Comparison of ENCODE assay signal across 10 cellular contexts in genomic region chr4:7193040-7193958, GRCh38. TPM values are rescaled to one million over a fixed set of nuclear protein-coding genes. Genes with fewer than 3 reads are reported as not detected.
DNase-seq lines count a peak whose midpoint lies in the region; ATAC-seq, FAIRE-seq and TF ChIP-seq lines count a peak whose summit lies in the region.
"Had no signal": no experiment of that assay in that cellular context is flagged by ENCODE, and none has a peak within 500 bp of the region (broad histone marks: within the 10 kb centered on the region; RNA-seq: fewer than 3 reads in every experiment).

No MANE protein-coding gene starts in this region.

- peak; percentile 15 for DNase-seq in NCI-H345 treated with DMSO at 0.1 percent for 48 hours (lab: John Stamatoyannopoulos, UW; ENCODE audit: unreplicated experiment)
- DNase-seq in glutamatergic neuron: peak; percentile 46
- peak in 4 of 6 donors; percentile 15 to 81 (median 44) for DNase-seq in pancreas
- no peak for DNase-seq in NCI-H2081 treated with DMSO at 0.1 percent for 48 hours (lab: John Stamatoyannopoulos, UW)
- no peak for DNase-seq in activated T-cell treated with anti-CD3 and anti-CD28 coated beads, Interleukin-2, amount 50 U/mL, for 1 hour
- no peak for DNase-seq in HuH-7 (ENCODE audit: low spot score)
- DNase-seq: effector memory CD4-positive, alpha-beta T cell had no signal

- FAIRE-seq in pancreas (lab: Jason Lieb, UNC): no peak

- 2 to 5% methylated on average over 56 to 60 of the region's 60 CpGs for whole genome bisulfite sequencing in pancreas, 2 donors

- ATAC-seq in pancreas (no peak), HG02840 (IDR thresholded peaks at IDR 0.05; ENCODE audit: low FRiP score, unreplicated experiment) (no peak)

- no peaks in the 10 kb centered on the region for H3K36me3 Mint-ChIP-seq in glutamatergic neuron (ENCODE audit: unreplicated experiment)

- no peaks in the 10 kb centered on the region for H3K36me3 ChIP-seq in BLaER1
- no peaks in the 10 kb centered on the region for H3K36me3 ChIP-seq in pancreas

- H3K9me3 ChIP-seq in BLaER1 (no peaks in the 10 kb centered on the region), pancreas (no peaks in the 10 kb centered on the region)

- H3K9me3 Mint-ChIP-seq in glutamatergic neuron (ENCODE audit: unreplicated experiment): peaks cover 1% of the 10 kb centered on the region
- H3K9me3 Mint-ChIP-seq: T-helper 2 cell treated with Interferon-gamma antibody and Interleukin-4, amounts not matched to agents 5 μg/mL and 100 μg/mL, for 36 hours had no signal

- H3K4me2 ChIP-seq in BLaER1: peak overlapping the region; percentile 99

- H3K4me3 Mint-ChIP-seq in glutamatergic neuron (ENCODE audit: unreplicated experiment): peak overlapping the region; percentile 87
- H3K4me3 Mint-ChIP-seq: T-helper 2 cell treated with Interferon-gamma antibody and Interleukin-4, amounts not matched to agents 5 μg/mL and 100 μg/mL, for 36 hours had no signal

- H3K9ac ChIP-seq in BLaER1: peak overlapping the region; percentile 76

- H3K4me3 ChIP-seq in BLaER1 (peak overlapping the region; percentile 75), pancreas (peak overlapping the region in 2 of 4 donors; percentile 30 to 37)

- TF ChIP-seq CTCF in glutamatergic neuron (IDR thresholded peaks at IDR 0.05; ENCODE audit: partially characterized antibody, unreplicated experiment): no peak
- TF ChIP-seq CTCF in pancreas (IDR thresholded peaks at IDR 0.05): no peak

- intact Hi-C loops in pancreas (cut with DNase I): loop anchor here in 1 of 3 donors (5.0 to 10.0 kb wide), 2 partner anchors 104 to 522 kb away; no protein-coding TSS in a partner anchor

- no peak overlapping the region for H3K27ac Mint-ChIP-seq in glutamatergic neuron (ENCODE audit: unreplicated experiment)
- H3K27ac Mint-ChIP-seq: T-helper 2 cell treated with Interferon-gamma antibody and Interleukin-4, amounts not matched to agents 5 μg/mL and 100 μg/mL, for 36 hours had no signal

- H3K27ac ChIP-seq in BLaER1 (peak overlapping the region; percentile 62), pancreas (no peak overlapping the region)

- H4K20me1 ChIP-seq in BLaER1: peaks cover 9% of the 10 kb centered on the region; the same call in 1 of the 2 replicates

- H3K4me1 ChIP-seq in BLaER1: peaks cover 73% of the 10 kb centered on the region
- H3K4me1 ChIP-seq in pancreas: peaks cover 0 to 4% (median 0%) of the 10 kb centered on the region in 3 donors

- H3K27me3 Mint-ChIP-seq in glutamatergic neuron (ENCODE audit: unreplicated experiment): peaks cover 9% of the 10 kb centered on the region

- H3K4me1 Mint-ChIP-seq in glutamatergic neuron (ENCODE audit: low read depth, unreplicated experiment): peaks cover 27% of the 10 kb centered on the region

- H3K27me3 ChIP-seq in BLaER1 (peaks cover 13% of the 10 kb centered on the region), pancreas (peaks cover 0 to 22% (median 3%) of the 10 kb centered on the region in 4 donors)

RNA-seq across cellular contexts. Expression of gene SORCS2, which starts 1.0 kb away (rescaled TPM):
- 29.5 TPM for total RNA-seq in glutamatergic neuron (ENCODE audit: unreplicated experiment)
- 1 to 10 TPM in 1 of 6 donors, under 1 TPM in 5; 0.37 to 1.7 (median 0.66) TPM for total RNA-seq in pancreas
- polyA plus RNA-seq in pancreas: under 1 TPM; 0.14 to 0.34 TPM

Comparison
In these comparisons a context has a peak if more than half of its experiments do, and no peak if none do; other contexts are left out.
1. DNase-seq: peak in NCI-H345 treated with DMSO at 0.1 percent for 48 hours (single experiment), glutamatergic neuron (single experiment) and pancreas (4 of 6); none in NCI-H2081 treated with DMSO at 0.1 percent for 48 hours (single experiment), activated T-cell treated with anti-CD3 and anti-CD28 coated beads, Interleukin-2, amount 50 U/mL, for 1 hour (single experiment) and HuH-7 (single experiment).
2. RNA of gene SORCS2, which starts 1.0 kb away (total RNA-seq): 29.5 TPM in glutamatergic neuron (single experiment); 0.37 to 1.7 TPM in pancreas; every median in the first group is over 10 times any median in the second.